11 cellular contexts compared by ENCODE assay signal in the genomic region with DNA sequence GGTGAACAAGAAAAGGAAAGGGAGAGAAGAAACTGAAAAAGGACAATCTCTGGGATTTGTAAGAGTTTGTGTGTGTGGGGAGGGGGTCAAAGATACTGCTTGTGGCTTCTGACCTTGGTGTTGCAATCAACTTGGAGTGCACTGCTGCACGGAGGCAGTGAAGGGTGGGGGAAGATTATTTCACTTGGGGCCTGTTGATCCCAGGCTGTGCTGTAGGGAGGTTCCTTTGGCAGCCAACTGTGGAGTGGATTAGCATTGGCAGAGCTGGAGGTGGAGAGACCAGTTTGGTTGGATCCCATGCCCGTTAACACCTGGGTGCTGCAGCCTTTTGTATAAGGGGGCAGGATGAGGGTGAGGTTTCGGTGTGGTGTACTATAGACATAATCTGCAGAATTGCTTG. TPM values are rescaled to one million over a fixed set of nuclear protein-coding genes. Genes with fewer than 3 reads are reported as not detected.
DNase-seq lines count a peak whose midpoint lies in the region; ATAC-seq and TF ChIP-seq lines count a peak whose summit lies in the region.
"Had no signal": no experiment of that assay in that cellular context is flagged by ENCODE, and none has a peak within 500 bp of the region (broad histone marks: within the 10 kb centered on the region; RNA-seq: fewer than 3 reads in every experiment).

No MANE protein-coding gene starts in this region.

- H3K4me3 ChIP-seq in cardiac muscle cell (no peak overlapping the region), smooth muscle cell (no peak overlapping the region)
- H3K4me3 ChIP-seq: sigmoid colon had no signal

- H3K27me3 ChIP-seq in cardiac muscle cell (no peaks in the 10 kb centered on the region), smooth muscle cell (ENCODE audit: low read depth) (no peaks in the 10 kb centered on the region)
- H3K27me3 ChIP-seq: sigmoid colon had no signal

- no peaks in the 10 kb centered on the region for H3F3A ChIP-seq in smooth muscle cell (ENCODE audit: low read depth)

- H3K36me3 ChIP-seq in cardiac muscle cell (no peaks in the 10 kb centered on the region), smooth muscle cell (ENCODE audit: low read depth) (no peaks in the 10 kb centered on the region)
- H3K36me3 ChIP-seq: sigmoid colon had no signal

- H3K9me3 ChIP-seq in cardiac muscle cell (ENCODE audit: low read depth) (no peaks in the 10 kb centered on the region), smooth muscle cell (replicated peaks; ENCODE audit: low read depth) (no peaks in the 10 kb centered on the region)
- H3K9me3 ChIP-seq: sigmoid colon had no signal

- H2AFZ ChIP-seq in smooth muscle cell (ENCODE audit: low read depth), result no peak overlapping the region

- H3K27ac ChIP-seq in cardiac muscle cell (peak overlapping the region; percentile 66), smooth muscle cell (ENCODE audit: low read depth) (no peak overlapping the region)
- H3K27ac ChIP-seq: 22Rv1, sigmoid colon had no signal

- H3K9ac ChIP-seq in smooth muscle cell (ENCODE audit: low read depth), result no peak overlapping the region

- DNase-seq in DMS 273 (lab: John Stamatoyannopoulos, UW; ENCODE audit: unreplicated experiment) (peak; percentile 2), DMS 273 treated with DMSO at 0.1 percent for 48 hours (lab: John Stamatoyannopoulos, UW) (no peak), OCI-M1 (lab: John Stamatoyannopoulos, UW) (peak; percentile 80), cardiac muscle cell (ENCODE audit: low read depth in 1 of 2, low spot score in 1 of 2) (peak; percentile 19 to 50), smooth muscle cell (lab: John Stamatoyannopoulos, UW; ENCODE audit: unreplicated experiment) (no peak), NAMALWA (ENCODE audit: low spot score) (no peak)
- DNase-seq: activated naive CD4-positive, alpha-beta T cell; sigmoid colon had no signal

- peak overlapping the region; percentile 15 for H3K4me2 ChIP-seq in smooth muscle cell

- ATAC-seq in GM18519 (IDR thresholded peaks at IDR 0.05; ENCODE audit: low FRiP score, unreplicated experiment) (no peak), HG03520 (IDR thresholded peaks at IDR 0.05; ENCODE audit: unreplicated experiment) (no peak)

- TF ChIP-seq CTCF in cardiac muscle cell (IDR thresholded peaks at IDR 0.05; ENCODE audit: low read depth, low read length), result no peak
- no peak for TF ChIP-seq CTCF in smooth muscle cell (IDR thresholded peaks at IDR 0.05; ENCODE audit: borderline replicate concordance, insufficient read depth, poor library complexity, severe bottlenecking)

- WGBS in smooth muscle cell (ENCODE audit: low lambda C conversion rate), result 47% methylated on average over 3 of the region's 3 CpGs

- H3K79me2 ChIP-seq in smooth muscle cell (ENCODE audit: low read depth), result no peaks in the 10 kb centered on the region

- no peaks in the 10 kb centered on the region for H4K20me1 ChIP-seq in smooth muscle cell (ENCODE audit: low read depth)

- H3K4me1 ChIP-seq in cardiac muscle cell (ENCODE audit: low read depth) (peaks cover 31% of the 10 kb centered on the region), smooth muscle cell (ENCODE audit: low read depth) (peaks cover 11% of the 10 kb centered on the region)

RNA-seq across cellular contexts. Expression of gene AFF1, which starts 38.2 kb away (rescaled TPM):
- 31.4 and 45.0 TPM in 2 replicates for total RNA-seq in cardiac muscle cell
- 26.3 and 27.2 TPM in 2 replicates for polyA plus RNA-seq in cardiac muscle cell
- total RNA-seq in smooth muscle cell, result 17.7 and 22.0 TPM in 2 replicates
- polyA plus RNA-seq in smooth muscle cell, result 6.6 and 12.7 TPM in 2 replicates

Comparison
In these comparisons a context has a peak if more than half of its experiments do, and no peak if none do; other contexts are left out.
1. DNase-seq: peak in DMS 273 (single experiment), OCI-M1 (single experiment) and cardiac muscle cell (2 of 2); none in DMS 273 treated with DMSO at 0.1 percent for 48 hours (single experiment), smooth muscle cell (single experiment) and NAMALWA (single experiment).